ENCODE assay signal across 8 cellular contexts in the genomic region with DNA sequence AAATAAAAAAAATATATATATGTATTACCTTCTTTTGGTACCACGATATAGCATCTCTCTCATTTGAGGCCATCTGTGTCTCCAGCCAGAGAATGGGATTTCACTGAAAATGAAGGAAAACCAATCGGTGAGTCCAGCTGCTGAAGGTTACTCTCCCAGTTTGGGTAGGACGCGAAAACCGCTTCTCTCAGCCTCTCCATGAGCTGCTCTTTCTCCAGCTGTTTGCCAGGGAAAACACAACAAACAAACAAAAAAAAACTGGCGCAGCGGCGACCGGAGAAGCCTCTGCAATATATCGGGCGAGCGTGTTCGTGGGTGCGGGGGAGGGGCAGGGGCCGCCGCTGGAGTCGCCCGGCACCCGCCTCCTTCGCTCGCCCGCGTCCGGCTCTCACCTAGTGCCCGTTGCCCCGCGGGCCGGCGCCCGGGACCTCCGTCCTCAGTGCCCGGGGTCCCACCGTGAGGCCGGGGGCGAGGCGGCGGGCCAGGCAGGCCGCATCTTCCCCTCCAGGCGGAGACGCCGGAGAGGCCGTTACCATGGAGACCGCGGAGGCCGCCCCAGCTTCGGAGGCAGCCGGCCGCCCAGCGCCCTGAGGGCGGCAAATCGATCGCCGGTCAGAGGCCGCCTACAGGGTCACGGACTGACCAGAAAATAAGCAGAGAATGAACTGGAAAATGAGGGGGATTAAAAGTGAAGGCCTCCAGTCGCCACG. TPM values are rescaled to one million over a fixed set of nuclear protein-coding genes. Genes with fewer than 3 reads are reported as not detected.
DNase-seq lines count a peak whose midpoint lies in the region; ATAC-seq and TF ChIP-seq lines count a peak whose summit lies in the region.

No MANE protein-coding gene starts in this region.

- peak overlapping the region; percentile 99 for H3K27ac Mint-ChIP-seq in endodermal cell

- peak overlapping the region; percentile 17 for H3K4ac ChIP-seq in mesendoderm (ENCODE audit: low read depth, low read length)

- no peak overlapping the region for H3K23ac ChIP-seq in mesendoderm (ENCODE audit: low read length)

- H3K36me3 ChIP-seq in endodermal cell (ENCODE audit: control insufficient read depth, insufficient read depth, low read length) (peaks cover 33% of the 10 kb centered on the region), mesendoderm (ENCODE audit: control insufficient read depth, insufficient read depth, low read length) (no peaks in the 10 kb centered on the region)

- ATAC-seq in GM18867 (IDR thresholded peaks at IDR 0.05; ENCODE audit: unreplicated experiment) (peak; percentile 64), HG03095 (IDR thresholded peaks at IDR 0.05; ENCODE audit: unreplicated experiment) (peak; percentile 53)

- H3K4me3 ChIP-seq in AG10803 (ENCODE audit: low read length) = peak overlapping the region; percentile 84
- peak overlapping the region; percentile 86 for H3K4me3 ChIP-seq in endodermal cell (ENCODE audit: low read length)
- H3K4me3 ChIP-seq in mesendoderm (ENCODE audit: low read length) = peak overlapping the region; percentile 78

- H3K27me3 Mint-ChIP-seq in endodermal cell (ENCODE audit: insufficient read depth) = no peaks in the 10 kb centered on the region

- H3K9ac ChIP-seq in endodermal cell (ENCODE audit: extremely low read depth, low read length, poor library complexity, severe bottlenecking) (peak overlapping the region; percentile 92), mesendoderm (ENCODE audit: low read length) (peak overlapping the region; percentile 96)

- 0% methylated on average over 12 to 57 of the region's 57 CpGs for WGBS in endodermal cell (ENCODE audit: insufficient coverage in 1 of 2, insufficient read length in 1 of 2), 2 experiments
- whole genome bisulfite sequencing in mesendoderm (ENCODE audit: extremely low coverage, insufficient coverage, low lambda C conversion rate) = no CpG with 5 or more reads among the region's 57 CpGs

- peak; percentile 41 for DNase-seq in AG10803 (ENCODE audit: low read depth)
- DNase-seq in NCI-H526 treated with DMSO at 0.1 percent for 48 hours (lab: John Stamatoyannopoulos, UW) = peak; percentile 36
- DNase-seq in activated CD8-positive, alpha-beta memory T cell treated with anti-CD3 and anti-CD28 coated beads for 48 hours (ENCODE audit: low read depth in 2 of 3, low spot score in 2 of 3) = peak; percentile 24 to 49 (median 38)
- peak; percentile 90 for DNase-seq in endodermal cell
- DNase-seq in mesendoderm = peak; percentile 87
- DNase-seq in stimulated activated CD8-positive, alpha-beta memory T cell treated with anti-CD3 and anti-CD28 coated beads, Interleukin-2, amount 100 ng/mL, for 1 hour (ENCODE audit: low read depth in 2 of 2) = peak; percentile 18 to 26

- H2BK120ac ChIP-seq in mesendoderm (ENCODE audit: low read depth, low read length) = peak overlapping the region; percentile 84

- H3K4me3 Mint-ChIP-seq in endodermal cell = peak overlapping the region; percentile 85

- H3K4me2 ChIP-seq in mesendoderm (ENCODE audit: low read length) = peak overlapping the region; percentile 13

- H3K9me3 Mint-ChIP-seq in endodermal cell = no peaks in the 10 kb centered on the region

- H2BK5ac ChIP-seq in mesendoderm (ENCODE audit: low read length) = no peak overlapping the region

- H3K4me1 ChIP-seq in endodermal cell (ENCODE audit: control insufficient read depth, insufficient read depth, low read length) = peaks cover 4% of the 10 kb centered on the region
- H3K4me1 ChIP-seq in mesendoderm (ENCODE audit: control insufficient read depth, low read depth, low read length) = no peaks in the 10 kb centered on the region

- H3K4me1 Mint-ChIP-seq in endodermal cell = peaks cover 20% of the 10 kb centered on the region

- TF ChIP-seq CTCF in AG10803 (conservative IDR thresholded peaks at IDR 0.05; ENCODE audit: low read length) (no peak), endodermal cell (conservative IDR thresholded peaks at IDR 0.05) (no peak)

- peak overlapping the region; percentile 98 for H4K8ac ChIP-seq in mesendoderm (ENCODE audit: low read depth, low read length)

- H2AK5ac ChIP-seq in mesendoderm (ENCODE audit: low read length) = no peak overlapping the region

- H4K5ac ChIP-seq in mesendoderm (ENCODE audit: low read length) = no peak overlapping the region

- no peaks in the 10 kb centered on the region for H3K9me3 ChIP-seq in endodermal cell (ENCODE audit: control insufficient read depth, low read length)

- no peak overlapping the region for H2BK15ac ChIP-seq in mesendoderm (replicated peaks; ENCODE audit: low read depth)

- no peaks in the 10 kb centered on the region for H3K79me1 ChIP-seq in mesendoderm (ENCODE audit: low read length)

- peaks cover 3% of the 10 kb centered on the region for H3K79me2 ChIP-seq in mesendoderm (ENCODE audit: control insufficient read depth, insufficient read depth, low read length)

- peak overlapping the region; percentile 89 for H3K18ac ChIP-seq in mesendoderm (ENCODE audit: low read length)

- H3K27ac ChIP-seq in endodermal cell (ENCODE audit: low read depth, low read length) = peak overlapping the region; percentile 99
- H3K27ac ChIP-seq in mesendoderm (ENCODE audit: low read depth, low read length) = peak overlapping the region; percentile 99

- peak overlapping the region; percentile 97 for H3K56ac ChIP-seq in mesendoderm (ENCODE audit: low read length)

- peaks cover 31% of the 10 kb centered on the region for H3K36me3 Mint-ChIP-seq in endodermal cell (ENCODE audit: low read depth)

- no peaks in the 10 kb centered on the region for H3K27me3 ChIP-seq in endodermal cell (ENCODE audit: control insufficient read depth, insufficient read depth, low read length, poor library complexity, severe bottlenecking)
- H3K27me3 ChIP-seq in mesendoderm (ENCODE audit: insufficient read depth, low read length, poor library complexity) = no peaks in the 10 kb centered on the region

RNA-seq across cellular contexts. Expression of a gene that starts 0.5 kb away (rescaled TPM):
- 10 to 100 TPM; 43.8 to 56.5 TPM for total RNA-seq in endodermal cell
- 41.2 TPM for polyA plus RNA-seq in endodermal cell (2013, experiment 1 of 2)
- 39.2 TPM for polyA plus RNA-seq in endodermal cell (2013, experiment 2 of 2)
- 22.6 TPM for polyA plus RNA-seq in mesendoderm (2013, experiment 1 of 2)
- polyA plus RNA-seq in mesendoderm (2013, experiment 2 of 2) = 21.9 TPM

RNA-seq across cellular contexts. Expression of a gene that starts 53.5 kb away (rescaled TPM):
- 10 to 100 TPM; 13.7 to 17.5 TPM for total RNA-seq in endodermal cell
- 19.4 TPM for polyA plus RNA-seq in endodermal cell (2013, experiment 1 of 2)
- polyA plus RNA-seq in endodermal cell (2013, experiment 2 of 2) = 20.4 TPM
- polyA plus RNA-seq in mesendoderm (2013, experiment 1 of 2) = 7.0 TPM
- polyA plus RNA-seq in mesendoderm (2013, experiment 2 of 2) = 6.8 TPM

Comparison
In these comparisons a context has a peak if more than half of its experiments do, and no peak if none do; other contexts are left out.
1. Peak in every context shown above with its lines: DNase-seq, ATAC-seq, H3K4me3 ChIP-seq and H3K27ac ChIP-seq.
2. DNase-seq: peak in every context shown above with its lines; median percentile 90 in endodermal cell; 87 in mesendoderm; 41 in AG10803; 38 in activated CD8-positive, alpha-beta memory T cell treated with anti-CD3 and anti-CD28 coated beads for 48 hours; 36 in NCI-H526 treated with DMSO at 0.1 percent for 48 hours; 22 in stimulated activated CD8-positive, alpha-beta memory T cell treated with anti-CD3 and anti-CD28 coated beads, Interleukin-2, amount 100 ng/mL, for 1 hour.